Comparison of ENCODE assay signal across 1 cellular context in the genomic region with DNA sequence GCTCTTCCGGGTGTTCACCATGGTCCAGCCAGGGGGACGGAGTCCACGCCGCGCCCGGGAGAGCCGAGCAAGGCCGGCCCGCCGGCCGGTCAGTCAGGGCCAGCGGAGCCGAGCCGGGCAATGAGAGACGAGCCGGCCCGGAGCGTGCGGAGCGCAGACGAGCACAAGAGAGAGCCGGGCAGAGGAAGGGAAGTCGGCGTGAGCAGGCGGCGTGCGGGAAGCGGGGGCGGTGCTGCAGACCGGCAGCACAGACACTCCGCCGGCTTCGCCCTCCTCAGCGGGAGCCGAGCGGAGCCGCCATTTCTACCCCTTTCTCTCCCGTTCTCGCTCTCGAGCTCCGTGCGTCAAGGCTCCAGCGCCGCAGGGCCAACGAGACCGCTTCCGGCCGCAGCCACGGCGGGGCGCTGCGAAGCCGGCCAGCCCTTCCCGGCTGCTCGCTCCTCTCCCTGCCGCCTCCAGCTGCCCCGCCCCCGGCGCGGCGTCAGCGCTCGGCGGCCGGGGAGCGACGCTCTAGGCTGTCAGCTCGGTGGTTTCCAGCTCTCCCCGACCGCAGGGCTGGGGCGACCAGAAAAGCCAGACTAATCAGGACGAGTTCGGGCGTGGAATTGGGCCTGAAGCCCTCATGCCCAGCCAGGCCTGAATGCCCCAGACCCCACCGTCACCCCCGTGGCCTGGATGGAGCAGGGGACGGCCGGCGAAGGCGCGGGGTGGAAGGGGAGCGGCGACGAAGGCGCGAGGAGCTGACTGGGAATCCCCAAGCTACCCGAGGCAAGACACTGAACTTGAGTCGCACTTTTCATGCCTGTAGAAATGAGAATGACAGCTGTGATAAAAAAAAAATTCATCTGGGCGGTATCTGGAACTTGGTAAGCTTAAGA.
TF ChIP-seq lines count a peak whose summit lies in the region.

Gene ATAD2B, minus strand, starts transcription at position 374 of the 878 bp plus-strand sequence. Its CDS starts 353 bp downstream, at position 21.

TF ChIP-seq in K562, 482 proteins besides CTCF, POLR2A, EP300 and RAD21 (continued from another document and continues in another):
- no peak for TF ChIP-seq CHD7 (IDR thresholded peaks at IDR 0.05; ENCODE audit: low read depth, low read length)
- no peak for TF ChIP-seq RBM39 (optimal IDR thresholded peaks at IDR 0.05; ENCODE audit: low read depth, low read length)
- peak; percentile 22; the same call in 1 of the 2 replicates for TF ChIP-seq SMARCA4 (IDR thresholded peaks at IDR 0.05)
- TF ChIP-seq HLTF (IDR thresholded peaks at IDR 0.05), result no peak
- TF ChIP-seq ZBTB2 (IDR thresholded peaks at IDR 0.05), result no peak
- TF ChIP-seq ZNF696 (CRISPR knock-in tag; conservative IDR thresholded peaks at IDR 0.05), result no peak
- TF ChIP-seq ZNF644 (tag; IDR thresholded peaks at IDR 0.05; ENCODE audit: low read depth), result no peak; the same call in 1 of the 2 replicates
- TF ChIP-seq ETS2 (tag; IDR thresholded peaks at IDR 0.05; ENCODE audit: borderline replicate concordance, poor library complexity, severe bottlenecking), result no peak
- no peak for TF ChIP-seq MTF1 (CRISPR knock-in tag; IDR thresholded peaks at IDR 0.05; ENCODE audit: borderline replicate concordance)
- peak; percentile 77 for TF ChIP-seq SOX6 (IDR thresholded peaks at IDR 0.05)
- no peak for TF ChIP-seq ZNF324 (CRISPR knock-in tag; IDR thresholded peaks at IDR 0.05)
- TF ChIP-seq SMARCA5 (IDR thresholded peaks at IDR 0.05), result no peak
- TF ChIP-seq CBFB (CRISPR knock-in tag; IDR thresholded peaks at IDR 0.05), result peak; percentile 81; the same call in 1 of the 2 replicates
- TF ChIP-seq, protein P1, sequence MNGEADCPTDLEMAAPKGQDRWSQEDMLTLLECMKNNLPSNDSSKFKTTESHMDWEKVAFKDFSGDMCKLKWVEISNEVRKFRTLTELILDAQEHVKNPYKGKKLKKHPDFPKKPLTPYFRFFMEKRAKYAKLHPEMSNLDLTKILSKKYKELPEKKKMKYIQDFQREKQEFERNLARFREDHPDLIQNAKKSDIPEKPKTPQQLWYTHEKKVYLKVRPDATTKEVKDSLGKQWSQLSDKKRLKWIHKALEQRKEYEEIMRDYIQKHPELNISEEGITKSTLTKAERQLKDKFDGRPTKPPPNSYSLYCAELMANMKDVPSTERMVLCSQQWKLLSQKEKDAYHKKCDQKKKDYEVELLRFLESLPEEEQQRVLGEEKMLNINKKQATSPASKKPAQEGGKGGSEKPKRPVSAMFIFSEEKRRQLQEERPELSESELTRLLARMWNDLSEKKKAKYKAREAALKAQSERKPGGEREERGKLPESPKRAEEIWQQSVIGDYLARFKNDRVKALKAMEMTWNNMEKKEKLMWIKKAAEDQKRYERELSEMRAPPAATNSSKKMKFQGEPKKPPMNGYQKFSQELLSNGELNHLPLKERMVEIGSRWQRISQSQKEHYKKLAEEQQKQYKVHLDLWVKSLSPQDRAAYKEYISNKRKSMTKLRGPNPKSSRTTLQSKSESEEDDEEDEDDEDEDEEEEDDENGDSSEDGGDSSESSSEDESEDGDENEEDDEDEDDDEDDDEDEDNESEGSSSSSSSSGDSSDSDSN (IDR thresholded peaks at IDR 0.05; ENCODE audit: borderline replicate concordance in 1 of 2, low read depth in 2 of 2, low read length in 2 of 2), result peak; percentile 90 to 98; a peak in 3 of 4 replicates
- TF ChIP-seq PHF8 (IDR thresholded peaks at IDR 0.05; ENCODE audit: borderline replicate concordance, low read length), result peak; percentile 93
- TF ChIP-seq MEF2A (IDR thresholded peaks at IDR 0.05; ENCODE audit: control insufficient read depth, low read depth, low read length), result no peak
- no peak for TF ChIP-seq CEBPB (tag; IDR thresholded peaks at IDR 0.05)
- TF ChIP-seq ZKSCAN8 (CRISPR knock-in tag; IDR thresholded peaks at IDR 0.05), result no peak
- TF ChIP-seq, protein P2, sequence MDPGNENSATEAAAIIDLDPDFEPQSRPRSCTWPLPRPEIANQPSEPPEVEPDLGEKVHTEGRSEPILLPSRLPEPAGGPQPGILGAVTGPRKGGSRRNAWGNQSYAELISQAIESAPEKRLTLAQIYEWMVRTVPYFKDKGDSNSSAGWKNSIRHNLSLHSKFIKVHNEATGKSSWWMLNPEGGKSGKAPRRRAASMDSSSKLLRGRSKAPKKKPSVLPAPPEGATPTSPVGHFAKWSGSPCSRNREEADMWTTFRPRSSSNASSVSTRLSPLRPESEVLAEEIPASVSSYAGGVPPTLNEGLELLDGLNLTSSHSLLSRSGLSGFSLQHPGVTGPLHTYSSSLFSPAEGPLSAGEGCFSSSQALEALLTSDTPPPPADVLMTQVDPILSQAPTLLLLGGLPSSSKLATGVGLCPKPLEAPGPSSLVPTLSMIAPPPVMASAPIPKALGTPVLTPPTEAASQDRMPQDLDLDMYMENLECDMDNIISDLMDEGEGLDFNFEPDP (CRISPR knock-in tag; IDR thresholded peaks at IDR 0.05), result no peak
- no peak for TF ChIP-seq FOS (IDR thresholded peaks at IDR 0.05; ENCODE audit: extremely low read depth, insufficient read length)
- TF ChIP-seq GTF2A2 (tag; IDR thresholded peaks at IDR 0.05), result no peak
- no peak for TF ChIP-seq ZC3H8 (IDR thresholded peaks at IDR 0.05)
- TF ChIP-seq, protein P3, sequence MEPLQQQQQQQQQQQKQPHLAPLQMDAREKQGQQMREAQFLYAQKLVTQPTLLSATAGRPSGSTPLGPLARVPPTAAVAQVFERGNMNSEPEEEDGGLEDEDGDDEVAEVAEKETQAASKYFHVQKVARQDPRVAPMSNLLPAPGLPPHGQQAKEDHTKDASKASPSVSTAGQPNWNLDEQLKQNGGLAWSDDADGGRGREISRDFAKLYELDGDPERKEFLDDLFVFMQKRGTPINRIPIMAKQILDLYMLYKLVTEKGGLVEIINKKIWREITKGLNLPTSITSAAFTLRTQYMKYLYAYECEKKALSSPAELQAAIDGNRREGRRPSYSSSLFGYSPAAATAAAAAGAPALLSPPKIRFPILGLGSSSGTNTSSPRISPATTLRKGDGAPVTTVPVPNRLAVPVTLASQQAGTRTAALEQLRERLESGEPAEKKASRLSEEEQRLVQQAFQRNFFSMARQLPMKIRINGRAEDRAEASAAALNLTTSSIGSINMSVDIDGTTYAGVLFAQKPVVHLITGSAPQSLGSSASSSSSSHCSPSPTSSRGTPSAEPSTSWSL (CRISPR knock-in tag; IDR thresholded peaks at IDR 0.05; ENCODE audit: borderline replicate concordance), result no peak
- no peak for TF ChIP-seq SMAD2 (IDR thresholded peaks at IDR 0.05; ENCODE audit: low read depth, low read length)
- 0 out of 2 replicates have a peak, but pooled peaks have one; percentile 2 for TF ChIP-seq CEBPG (CRISPR knock-in tag; IDR thresholded peaks at IDR 0.05)
- TF ChIP-seq CEBPG (tag; conservative IDR thresholded peaks at IDR 0.05 in 1 of 2, IDR thresholded peaks at IDR 0.05 in 1 of 2), result no peak
- no peak for TF ChIP-seq FOXM1 (IDR thresholded peaks at IDR 0.05; ENCODE audit: low read depth)
- TF ChIP-seq FOXM1 (CRISPR knock-in tag; IDR thresholded peaks at IDR 0.05; ENCODE audit: low read depth), result 0 out of 2 replicates have a peak, but pooled peaks have one; percentile 64
- TF ChIP-seq SRSF3 (IDR thresholded peaks at IDR 0.05; ENCODE audit: insufficient read depth, low read length), result no peak
- TF ChIP-seq ZNF75A (CRISPR knock-in tag; IDR thresholded peaks at IDR 0.05), result no peak
- no peak for TF ChIP-seq ZNF79 (CRISPR knock-in tag; IDR thresholded peaks at IDR 0.05; ENCODE audit: low read depth)
- no peak for TF ChIP-seq MCM5 (IDR thresholded peaks at IDR 0.05; ENCODE audit: low read depth)
- TF ChIP-seq ADNP (tag; IDR thresholded peaks at IDR 0.05), result no peak
- peak; percentile 83; the same call in 1 of the 2 replicates for TF ChIP-seq FOXK1 (CRISPR knock-in tag; IDR thresholded peaks at IDR 0.05; ENCODE audit: borderline replicate concordance)
- peak; percentile 97; the same call in 1 of the 2 replicates for TF ChIP-seq HMGXB4 (CRISPR knock-in tag; IDR thresholded peaks at IDR 0.05)
- TF ChIP-seq TCF7 (IDR thresholded peaks at IDR 0.05; ENCODE audit: borderline replicate concordance), result peak; percentile 23; the same call in 1 of the 2 replicates
- peak; percentile 74; the same call in 1 of the 2 replicates for TF ChIP-seq ZKSCAN1 (IDR thresholded peaks at IDR 0.05; ENCODE audit: low read depth, low read length)
- peak; percentile 96 for TF ChIP-seq ZFX (CRISPR knock-in tag; IDR thresholded peaks at IDR 0.05)
- TF ChIP-seq MIER1 (IDR thresholded peaks at IDR 0.05; ENCODE audit: low read depth), result no peak
- no peak for TF ChIP-seq MAFF (IDR thresholded peaks at IDR 0.05; ENCODE audit: low read length)
- TF ChIP-seq ZFP1 (CRISPR knock-in tag; IDR thresholded peaks at IDR 0.05), result no peak
